22 cellular contexts compared by ENCODE assay signal in the genomic region with DNA sequence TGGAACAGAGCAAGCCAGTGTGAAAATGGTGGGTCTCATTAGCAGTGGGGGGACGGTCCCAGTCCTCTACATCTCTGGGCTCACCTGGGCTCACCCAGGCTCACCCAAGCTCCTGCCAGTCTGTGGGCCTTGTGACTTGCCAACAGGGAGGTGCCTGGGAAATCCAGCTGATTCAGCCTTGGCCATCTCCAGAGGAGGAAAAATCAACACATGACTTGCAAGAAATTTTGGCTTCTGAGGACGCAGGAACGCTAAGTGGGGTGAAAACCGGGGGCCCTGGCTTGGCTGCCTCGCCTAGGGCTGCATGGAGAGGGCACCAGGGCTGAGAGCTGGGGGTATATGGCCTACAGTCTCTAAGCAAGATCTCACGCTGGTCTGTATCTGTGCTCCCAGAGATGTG. TPM values are rescaled to one million over a fixed set of nuclear protein-coding genes. Genes with fewer than 3 reads are reported as not detected.
DNase-seq lines count a peak whose midpoint lies in the region; ATAC-seq, FAIRE-seq and TF ChIP-seq lines count a peak whose summit lies in the region.
"Had no signal": no experiment of that assay in that cellular context is flagged by ENCODE, and none has a peak within 500 bp of the region (broad histone marks: within the 10 kb centered on the region; RNA-seq: fewer than 3 reads in every experiment).

No MANE protein-coding gene starts in this region.

- H3K79me2 ChIP-seq in HepG2 (ENCODE audit: insufficient read depth, low read length): no peaks in the 10 kb centered on the region

- POLR2A ChIA-PET in HepG2 (lab: Yijun Ruan, JAX): no interaction called here

- peaks cover 48 to 61% (median 54%) of the 10 kb centered on the region in 4 donors for H3K4me1 ChIP-seq in liver (ENCODE audit: control insufficient read depth in 4 of 4, insufficient read depth in 4 of 4, low read length in 3 of 4)
- peaks cover 22% of the 10 kb centered on the region for H3K4me1 ChIP-seq in HepG2 (ENCODE audit: insufficient read depth, low read length)

- H4K20me1 ChIP-seq in HepG2 (ENCODE audit: insufficient read depth, low read length): no peaks in the 10 kb centered on the region

- H3K9me3 ChIP-seq in liver (ENCODE audit: control insufficient read depth in 4 of 4, low read length in 3 of 4) (no peaks in the 10 kb centered on the region), HepG2 (ENCODE audit: low read length) (no peaks in the 10 kb centered on the region)
- H3K9me3 ChIP-seq: Caco-2, ovary, transverse colon had no signal

- no peak for ATAC-seq in HepG2
- ATAC-seq in GM21526 (IDR thresholded peaks at IDR 0.05; ENCODE audit: low FRiP score, unreplicated experiment): no peak
- ATAC-seq in HG03521 (IDR thresholded peaks at IDR 0.05; ENCODE audit: unreplicated experiment): no peak
- ATAC-seq: sciatic nerve had no signal

- in situ Hi-C loops in HepG2 (cut with HindIII; ENCODE audit: extremely low pct_ligation_motif_present, low pct_unique_long_range_greater_than_20kb): no loop called here

- FAIRE-seq in HepG2 (lab: Jason Lieb, UNC): no peak

- TF ChIP-seq RAD21 in liver (IDR thresholded peaks at IDR 0.05): no peak
- no peak for TF ChIP-seq RAD21 in HepG2 (CRISPR knock-in tag; IDR thresholded peaks at IDR 0.05)

- no peak overlapping the region for H3K4me2 ChIP-seq in HepG2 (ENCODE audit: low read depth, low read length)

- BruUV-seq in HepG2 (replicated peaks; lab: Mats Ljungman, UMichigan): no TSS peak

- H3K4me3 ChIP-seq in liver (ENCODE audit: low read depth in 1 of 3, low read length in 3 of 3) (no peak overlapping the region), HepG2 (replicated peaks in 1 of 3; ENCODE audit: insufficient read depth in 1 of 3, low read depth in 2 of 3, low read length in 3 of 3) (no peak overlapping the region), fibroblast of the aortic adventitia (ENCODE audit: low read depth, low read length) (no peak overlapping the region)
- H3K4me3 ChIP-seq: ovary, transverse colon had no signal

- H3K27me3 ChIP-seq in liver (ENCODE audit: control insufficient read depth in 4 of 4, insufficient read depth in 4 of 4, low read length in 3 of 4) (no peaks in the 10 kb centered on the region), HepG2 (ENCODE audit: control insufficient read depth in 1 of 2, insufficient read depth in 2 of 2, low read length in 2 of 2) (no peaks in the 10 kb centered on the region)
- H3K27me3 ChIP-seq: ovary, transverse colon had no signal

- intact Hi-C loops in HepG2 (cut with micrococcal nuclease; ENCODE audit: unreplicated experiment): no loop called here
- intact Hi-C loops in posterior vena cava (cut with DNase I): loop anchor here in 1 of 2 donors (5.0 kb wide), 1 partner anchor 71 kb away; no protein-coding TSS in a partner anchor

- H3K36me3 ChIP-seq in liver (ENCODE audit: control insufficient read depth in 4 of 4, insufficient read depth in 3 of 4, low read depth in 1 of 4, low read length in 3 of 4) (peaks cover 0 to 8% (median 5%) of the 10 kb centered on the region in 4 donors), HepG2 (replicated peaks in 1 of 2; ENCODE audit: control insufficient read depth in 1 of 2, insufficient read depth in 2 of 2, low read length in 2 of 2) (peaks cover 10 to 23% of the 10 kb centered on the region in 2 experiments)
- H3K36me3 ChIP-seq: ovary, transverse colon had no signal

- no peak for TF ChIP-seq POLR2A in HepG2 (IDR thresholded peaks at IDR 0.05; ENCODE audit: insufficient read depth in 1 of 2, low read depth in 2 of 2, low read length in 2 of 2)

- WGBS in liver: 63% methylated on average over 6 of the region's 6 CpGs
- 97% methylated on average over 6 of the region's 6 CpGs for WGBS in HepG2 (ENCODE audit: low lambda C conversion rate)

- TF ChIP-seq EP300 in HepG2 (IDR thresholded peaks at IDR 0.05; ENCODE audit: low read depth in 2 of 2, low read length in 2 of 2) (no peak), HepG2 (CRISPR knock-in tag; IDR thresholded peaks at IDR 0.05; ENCODE audit: borderline replicate concordance) (no peak)

- no peak for TF ChIP-seq CTCF in liver (IDR thresholded peaks at IDR 0.05; ENCODE audit: low read depth, low read length, missing input control)
- TF ChIP-seq CTCF in HepG2 (CRISPR knock-in tag; IDR thresholded peaks at IDR 0.05): no peak
- TF ChIP-seq CTCF in fibroblast of the aortic adventitia (IDR thresholded peaks at IDR 0.05; ENCODE audit: insufficient read depth, low read length): no peak

- no peak for DNase-seq in HepG2 (ENCODE audit: low spot score)
- peak; percentile 49 for DNase-seq in fibroblast of the aortic adventitia (ENCODE audit: low read depth)
- DNase-seq in posterior vena cava (ENCODE audit: low spot score): peak; percentile 55
- DNase-seq in NCI-H1436 (lab: John Stamatoyannopoulos, UW): no peak
- no peak for DNase-seq in activated CD4-positive, alpha-beta T cell treated with anti-CD3 and anti-CD28 coated beads, Interleukin-2, amount 50 U/mL, for 4 hours
- DNase-seq: activated CD4-positive, alpha-beta T cell treated with anti-CD3 and anti-CD28 coated beads for 1 hour; activated naive CD4-positive, alpha-beta T cell treated with anti-CD3 and anti-CD28 coated beads, Interleukin-2, amount 10 ng/mL, durations not matched to agents 7 days and 5 days; activated T-cell treated with anti-CD3 and anti-CD28 coated beads, Interleukin-2, amount 50 U/mL, for 48 hours; Caco-2; endodermal cell; MM.1S; NCI-H187; NCI-H774; ovary; Right ventricle myocardium superior; SW 1271; transverse colon had no signal

- H3K9ac ChIP-seq in liver (ENCODE audit: low read depth in 1 of 2, low read length in 2 of 2): no peak overlapping the region
- H3K9ac ChIP-seq in HepG2 (ENCODE audit: insufficient read depth, low read depth, low read length): no peak overlapping the region

- peak overlapping the region in 1 of 2 donors; percentile 96 for H3K27ac ChIP-seq in liver (ENCODE audit: low read depth in 1 of 2, low read length in 2 of 2)
- no peak overlapping the region for H3K27ac ChIP-seq in HepG2 (ENCODE audit: extremely low read length, insufficient read depth, low read length)
- H3K27ac ChIP-seq: 22Rv1, ovary had no signal

- CTCF ChIA-PET in HepG2 (lab: Yijun Ruan, JAX; ENCODE audit: low intra/inter-chr PET ratio, low total read pairs): no interaction called here

- no peak overlapping the region for H2AFZ ChIP-seq in HepG2 (ENCODE audit: low read length)

TF ChIP-seq in liver, 16 proteins besides CTCF, POLR2A, EP300 and RAD21 (continues in another document):
- TF ChIP-seq HNF4G (IDR thresholded peaks at IDR 0.05): no peak
- TF ChIP-seq SP1 (IDR thresholded peaks at IDR 0.05): no peak
- TF ChIP-seq, protein P1, sequence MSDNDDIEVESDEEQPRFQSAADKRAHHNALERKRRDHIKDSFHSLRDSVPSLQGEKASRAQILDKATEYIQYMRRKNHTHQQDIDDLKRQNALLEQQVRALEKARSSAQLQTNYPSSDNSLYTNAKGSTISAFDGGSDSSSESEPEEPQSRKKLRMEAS (IDR thresholded peaks at IDR 0.05): no peak
- peak in 1 of 2 donors; percentile 33 for TF ChIP-seq HNF4A (conservative IDR thresholded peaks at IDR 0.05)
- TF ChIP-seq FOXA2 (IDR thresholded peaks at IDR 0.05): peak; percentile 17
- peak in 1 of 2 donors; percentile 76 for TF ChIP-seq RXRA (IDR thresholded peaks at IDR 0.05)

TF ChIP-seq in HepG2, 621 proteins besides CTCF, POLR2A, EP300 and RAD21 (continues in another document):
- TF ChIP-seq TP53 (CRISPR knock-in tag; conservative IDR thresholded peaks at IDR 0.05) (no peak), CENPBD1 (CRISPR knock-in tag; IDR thresholded peaks at IDR 0.05; ENCODE audit: borderline replicate concordance, low read depth) (no peak), PHF5A (CRISPR knock-in tag; IDR thresholded peaks at IDR 0.05; ENCODE audit: low read depth, unreplicated experiment) (no peak), IRF2 (CRISPR knock-in tag; IDR thresholded peaks at IDR 0.05) (no peak), CEBPB (IDR thresholded peaks at IDR 0.05; ENCODE audit: borderline replicate concordance, low read depth, low read length) (no peak)

RNA-seq across cellular contexts. Expression of gene VAC14, which starts 47.7 kb away (rescaled TPM):
- total RNA-seq in liver: 10 to 100 TPM; 17.7 to 23.3 TPM
- 10 to 100 TPM; 16.7 to 29.8 TPM for polyA plus RNA-seq in liver
- total RNA-seq in HepG2 (2016; rRNA removed; fragmentation: Illumina TruSeq; extraction: Trizol): 24.4 and 24.6 TPM in 2 replicates
- total RNA-seq in HepG2 (2016; cell fraction: cytosol; rRNA removed; fragmentation: Illumina TruSeq; extraction: Trizol; ENCODE audit: low read depth): 9.1 and 12.1 TPM in 2 replicates
- 18.1 and 23.9 TPM in 2 replicates for total RNA-seq in HepG2 (2016; cell fraction: insoluble cytoplasmic fraction; rRNA removed; fragmentation: Illumina TruSeq; extraction: Trizol)
- total RNA-seq in HepG2 (2016; cell fraction: membrane; rRNA removed; fragmentation: Illumina TruSeq; extraction: Trizol): 17.4 and 24.9 TPM in 2 replicates
- total RNA-seq in HepG2 (2016; cell fraction: nucleus; rRNA removed; fragmentation: Illumina TruSeq; extraction: Trizol): 24.1 and 25.1 TPM in 2 replicates
- polyA plus RNA-seq in HepG2 (2011; rRNA removed): 23.5 and 26.0 TPM in 2 replicates
- polyA plus RNA-seq in HepG2 (2011; cell fraction: cytosol; rRNA removed): 15.1 and 23.3 TPM in 2 replicates
- polyA plus RNA-seq in HepG2 (2011; cell fraction: nucleus; rRNA removed): 49.6 and 50.7 TPM in 2 replicates
- polyA plus RNA-seq in HepG2 (2012): 18.6 and 24.0 TPM in 2 replicates
- polyA plus RNA-seq in HepG2 (2016; cell fraction: cytosol; fragmentation: Illumina TruSeq; extraction: Trizol; ENCODE audit: low read depth): 14.6 and 18.8 TPM in 2 replicates
- polyA plus RNA-seq in HepG2 (2016; cell fraction: insoluble cytoplasmic fraction; fragmentation: Illumina TruSeq; extraction: Trizol; ENCODE audit: low read depth): 29.6 and 36.9 TPM in 2 replicates
- 28.0 and 35.3 TPM in 2 replicates for polyA plus RNA-seq in HepG2 (2016; cell fraction: membrane; fragmentation: Illumina TruSeq; extraction: Trizol; ENCODE audit: low read depth)
- polyA plus RNA-seq in HepG2 (2016; cell fraction: nucleus; fragmentation: Illumina TruSeq; extraction: Trizol; ENCODE audit: insufficient read depth, low read depth): 41.2 and 46.7 TPM in 2 replicates
- polyA minus RNA-seq in HepG2 (2011; rRNA and poly(A)+ RNA removed; ENCODE audit: low replicate concordance): 58.3 and 79.6 TPM in 2 replicates
- 22.8 and 23.7 TPM in 2 replicates for polyA minus RNA-seq in HepG2 (2011; cell fraction: cytosol; rRNA and poly(A)+ RNA removed)
- polyA minus RNA-seq in HepG2 (2011; cell fraction: nucleus; rRNA and poly(A)+ RNA removed): 33.0 and 34.8 TPM in 2 replicates
- total RNA-seq in fibroblast of the aortic adventitia (ENCODE audit: low replicate concordance): 29.7 and 30.8 TPM in 2 replicates
- 10 to 100 TPM; 25.8 to 28.4 TPM for total RNA-seq in posterior vena cava

Comparison
In these comparisons a context has a peak if more than half of its experiments do, and no peak if none do; other contexts are left out.
1. DNase-seq: peak in fibroblast of the aortic adventitia (single experiment) and posterior vena cava (single experiment); none in HepG2 (single experiment), NCI-H1436 (single experiment) and activated CD4-positive, alpha-beta T cell treated with anti-CD3 and anti-CD28 coated beads, Interleukin-2, amount 50 U/mL, for 4 hours (0 of 2).